9 cellular contexts compared by ENCODE assay signal in the genomic region with DNA sequence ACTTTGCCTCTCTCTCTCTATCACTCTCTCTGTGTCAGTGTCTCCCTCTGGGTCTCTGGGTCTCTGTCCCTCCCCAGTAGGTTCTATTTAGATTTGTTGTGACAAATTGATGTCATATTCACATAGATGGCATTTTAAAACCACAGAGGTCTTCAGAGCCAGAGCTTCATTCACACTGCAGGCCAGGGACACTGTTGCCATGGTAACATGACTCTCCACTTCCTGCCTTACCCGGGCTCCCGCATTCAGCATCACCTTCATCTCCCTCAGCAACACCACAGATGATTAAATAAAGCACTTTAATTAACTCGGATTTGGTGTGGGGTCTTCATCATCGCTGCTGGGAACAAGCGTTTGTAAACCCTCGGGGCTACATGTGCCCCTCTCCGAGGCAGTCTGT.
DNase-seq lines count a peak whose midpoint lies in the region; ATAC-seq, FAIRE-seq and TF ChIP-seq lines count a peak whose summit lies in the region.
"Had no signal": no experiment of that assay in that cellular context is flagged by ENCODE, and none has a peak within 500 bp of the region (broad histone marks: within the 10 kb centered on the region; RNA-seq: fewer than 3 reads in every experiment).

No MANE protein-coding gene starts in this region.

- FAIRE-seq in GM12892 (lab: Jason Lieb, UNC): no peak

- TF ChIP-seq POLR2A in GM12892 (IDR thresholded peaks at IDR 0.05; ENCODE audit: low read depth, low read length): no peak

- DNase-seq in activated gamma-delta T cell treated with Interleukin-2 at 50 U/mL for 16 hours (peak; percentile 24), activated gamma-delta T cell (lab: John Stamatoyannopoulos, UW) (no peak), NCI-H2029 (lab: John Stamatoyannopoulos, UW) (peak; percentile 58), retina (peak; percentile 67), SIG-M5 treated with dmso at 0.1 percent for 504 hours (lab: John Stamatoyannopoulos, UW; ENCODE audit: unreplicated experiment) (no peak), GM12892 (ENCODE audit: insufficient read length) (no peak)
- DNase-seq in activated gamma-delta T cell treated with anti-CD3 and anti-CD28 coated beads, Interleukin-2, amount 50 U/mL, for 16 hours (ENCODE audit: low read depth): peak; percentile 3
- DNase-seq: Calu3 had no signal

- no peak for ATAC-seq in HG02938 (IDR thresholded peaks at IDR 0.05; ENCODE audit: unreplicated experiment)

Comparison
In these comparisons a context has a peak if more than half of its experiments do, and no peak if none do; other contexts are left out.
1. DNase-seq: peak in activated gamma-delta T cell treated with Interleukin-2 at 50 U/mL for 16 hours (single experiment), NCI-H2029 (single experiment), activated gamma-delta T cell treated with anti-CD3 and anti-CD28 coated beads, Interleukin-2, amount 50 U/mL, for 16 hours (single experiment) and retina (single experiment); none in activated gamma-delta T cell (single experiment), SIG-M5 treated with dmso at 0.1 percent for 504 hours (single experiment) and GM12892 (single experiment).